1 cellular context compared by ENCODE assay signal in genomic region chr3:124084398-124084881, GRCh38.
TF ChIP-seq lines count a peak whose summit lies in the region.

No MANE protein-coding gene starts in this region.

TF ChIP-seq in IMR-90, 13 proteins besides CTCF, POLR2A, EP300 and RAD21 (continued from another document):
- no peak for TF ChIP-seq RFX5 (IDR thresholded peaks at IDR 0.05; ENCODE audit: low read depth, low read length)
- no peak for TF ChIP-seq CEBPB (IDR thresholded peaks at IDR 0.05; ENCODE audit: low read depth, low read length)
- no peak for TF ChIP-seq ELK1 (IDR thresholded peaks at IDR 0.05; ENCODE audit: borderline replicate concordance, low read depth, low read length)
- TF ChIP-seq MAZ (IDR thresholded peaks at IDR 0.05; ENCODE audit: borderline replicate concordance, low read depth, low read length): no peak
